Comparison of ENCODE assay signal across 1 cellular context in the genomic region with DNA sequence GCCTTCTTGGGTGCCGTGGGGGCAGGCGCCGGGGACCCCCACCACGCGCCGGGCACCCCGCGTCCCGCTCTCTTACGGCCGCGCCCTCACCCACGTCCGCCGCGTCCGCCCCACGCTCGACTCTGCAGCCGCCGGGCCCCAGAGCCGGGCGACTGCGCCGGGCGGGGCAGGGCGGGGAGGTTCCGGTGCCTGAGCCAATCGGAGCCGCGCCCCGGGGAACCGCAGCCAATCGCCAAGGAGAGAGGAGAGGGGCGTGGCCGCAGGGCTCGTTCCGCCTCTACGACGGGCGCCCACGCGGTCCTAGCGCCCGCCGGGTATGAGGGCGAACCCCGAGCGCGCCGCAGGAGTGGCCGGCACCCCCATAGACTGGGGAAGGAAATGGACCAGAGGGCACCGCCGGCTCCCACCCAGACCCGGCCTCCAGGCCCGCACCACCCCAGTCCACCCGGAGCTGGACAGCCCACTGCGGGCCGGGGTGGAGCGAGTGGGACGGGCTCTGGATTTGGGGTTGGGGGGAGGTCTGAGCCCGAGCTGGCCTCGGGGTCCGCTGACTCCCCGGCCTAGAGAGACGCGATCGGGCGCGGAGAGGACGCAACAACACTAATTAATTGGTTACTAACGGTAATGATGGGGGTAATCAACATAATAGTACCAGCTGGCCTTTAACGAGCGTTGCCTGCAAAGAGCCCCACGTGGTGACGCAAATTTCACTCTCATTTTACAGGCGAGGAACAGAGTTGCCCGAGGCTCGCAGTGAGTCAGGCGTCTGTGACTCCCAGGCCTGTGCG.
TF ChIP-seq lines count a peak whose summit lies in the region.

Gene MFSD12, minus strand, starts transcription at position 126 of the 788 bp plus-strand sequence. CDS start 183 bp downstream, outside the sequence.

TF ChIP-seq in K562, 482 proteins besides CTCF, POLR2A, EP300 and RAD21 (continued from another document and continues in another):
- TF ChIP-seq NKRF (IDR thresholded peaks at IDR 0.05; ENCODE audit: borderline replicate concordance) (no peak; the same call in none of the 2 replicates), E2F4 (CRISPR knock-in tag; IDR thresholded peaks at IDR 0.05; ENCODE audit: low read depth) (no peak), TARDBP (IDR thresholded peaks at IDR 0.05) (peak; percentile 12; the same call in 1 of the 2 replicates), ZNF134 (CRISPR knock-in tag; conservative IDR thresholded peaks at IDR 0.05) (no peak), USF2 (CRISPR knock-in tag; IDR thresholded peaks at IDR 0.05) (peak; percentile 57; the same call in 1 of the 2 replicates), RCOR1 (IDR thresholded peaks at IDR 0.05; ENCODE audit: borderline replicate concordance in 1 of 2, low read depth in 2 of 2, low read length in 2 of 2) (no peak), RREB1 (CRISPR knock-in tag; IDR thresholded peaks at IDR 0.05) (no peak), OTX1 (CRISPR knock-in tag; IDR thresholded peaks at IDR 0.05) (no peak), YY1 (IDR thresholded peaks at IDR 0.05; ENCODE audit: borderline replicate concordance in 1 of 3, control insufficient read depth in 1 of 3, extremely low read depth in 1 of 3, insufficient read depth in 3 of 3, insufficient read length in 1 of 3, insufficient replicate concordance in 2 of 3, low read depth in 1 of 3, low read length in 2 of 3) (peak in 1 of 3 experiments; percentile 15), ASH1L (IDR thresholded peaks at IDR 0.05; ENCODE audit: borderline replicate concordance, low read depth, partially characterized antibody) (peak; percentile 71), MCM5 (IDR thresholded peaks at IDR 0.05; ENCODE audit: low read depth) (no peak), ZBTB17 (CRISPR knock-in tag; IDR thresholded peaks at IDR 0.05) (peak; percentile 72; the same call in 1 of the 2 replicates), MTA1 (IDR thresholded peaks at IDR 0.05; ENCODE audit: borderline replicate concordance) (no peak), SIRT6 (IDR thresholded peaks at IDR 0.05; ENCODE audit: low read depth, low read length) (no peak), ZNF79 (CRISPR knock-in tag; IDR thresholded peaks at IDR 0.05; ENCODE audit: low read depth) (no peak), HEY1 (CRISPR knock-in tag; IDR thresholded peaks at IDR 0.05; ENCODE audit: borderline replicate concordance) (no peak), ETV6 (IDR thresholded peaks at IDR 0.05; ENCODE audit: borderline replicate concordance in 1 of 2, low read depth in 2 of 2, low read length in 1 of 2) (no peak), ETV6 (CRISPR knock-in tag; IDR thresholded peaks at IDR 0.05; ENCODE audit: borderline replicate concordance) (no peak)
- TF ChIP-seq, protein P1, sequence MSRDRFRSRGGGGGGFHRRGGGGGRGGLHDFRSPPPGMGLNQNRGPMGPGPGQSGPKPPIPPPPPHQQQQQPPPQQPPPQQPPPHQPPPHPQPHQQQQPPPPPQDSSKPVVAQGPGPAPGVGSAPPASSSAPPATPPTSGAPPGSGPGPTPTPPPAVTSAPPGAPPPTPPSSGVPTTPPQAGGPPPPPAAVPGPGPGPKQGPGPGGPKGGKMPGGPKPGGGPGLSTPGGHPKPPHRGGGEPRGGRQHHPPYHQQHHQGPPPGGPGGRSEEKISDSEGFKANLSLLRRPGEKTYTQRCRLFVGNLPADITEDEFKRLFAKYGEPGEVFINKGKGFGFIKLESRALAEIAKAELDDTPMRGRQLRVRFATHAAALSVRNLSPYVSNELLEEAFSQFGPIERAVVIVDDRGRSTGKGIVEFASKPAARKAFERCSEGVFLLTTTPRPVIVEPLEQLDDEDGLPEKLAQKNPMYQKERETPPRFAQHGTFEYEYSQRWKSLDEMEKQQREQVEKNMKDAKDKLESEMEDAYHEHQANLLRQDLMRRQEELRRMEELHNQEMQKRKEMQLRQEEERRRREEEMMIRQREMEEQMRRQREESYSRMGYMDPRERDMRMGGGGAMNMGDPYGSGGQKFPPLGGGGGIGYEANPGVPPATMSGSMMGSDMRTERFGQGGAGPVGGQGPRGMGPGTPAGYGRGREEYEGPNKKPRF (IDR thresholded peaks at IDR 0.05; ENCODE audit: low read depth, low read length), result no peak
- TF ChIP-seq, protein P2, sequence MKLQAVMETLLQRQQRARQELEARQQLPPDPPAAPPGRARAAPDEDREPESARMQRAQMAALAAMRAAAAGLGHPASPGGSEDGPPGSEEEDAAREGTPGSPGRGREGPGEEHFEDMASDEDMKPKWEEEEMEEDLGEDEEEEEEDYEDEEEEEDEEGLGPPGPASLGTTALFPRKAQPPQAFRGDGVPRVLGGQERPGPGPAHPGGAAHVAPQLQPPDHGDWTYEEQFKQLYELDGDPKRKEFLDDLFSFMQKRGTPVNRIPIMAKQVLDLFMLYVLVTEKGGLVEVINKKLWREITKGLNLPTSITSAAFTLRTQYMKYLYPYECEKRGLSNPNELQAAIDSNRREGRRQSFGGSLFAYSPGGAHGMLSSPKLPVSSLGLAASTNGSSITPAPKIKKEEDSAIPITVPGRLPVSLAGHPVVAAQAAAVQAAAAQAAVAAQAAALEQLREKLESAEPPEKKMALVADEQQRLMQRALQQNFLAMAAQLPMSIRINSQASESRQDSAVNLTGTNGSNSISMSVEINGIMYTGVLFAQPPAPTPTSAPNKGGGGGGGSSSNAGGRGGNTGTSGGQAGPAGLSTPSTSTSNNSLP (IDR thresholded peaks at IDR 0.05; ENCODE audit: borderline replicate concordance, low read depth, low read length), result no peak
- TF ChIP-seq, protein P3, sequence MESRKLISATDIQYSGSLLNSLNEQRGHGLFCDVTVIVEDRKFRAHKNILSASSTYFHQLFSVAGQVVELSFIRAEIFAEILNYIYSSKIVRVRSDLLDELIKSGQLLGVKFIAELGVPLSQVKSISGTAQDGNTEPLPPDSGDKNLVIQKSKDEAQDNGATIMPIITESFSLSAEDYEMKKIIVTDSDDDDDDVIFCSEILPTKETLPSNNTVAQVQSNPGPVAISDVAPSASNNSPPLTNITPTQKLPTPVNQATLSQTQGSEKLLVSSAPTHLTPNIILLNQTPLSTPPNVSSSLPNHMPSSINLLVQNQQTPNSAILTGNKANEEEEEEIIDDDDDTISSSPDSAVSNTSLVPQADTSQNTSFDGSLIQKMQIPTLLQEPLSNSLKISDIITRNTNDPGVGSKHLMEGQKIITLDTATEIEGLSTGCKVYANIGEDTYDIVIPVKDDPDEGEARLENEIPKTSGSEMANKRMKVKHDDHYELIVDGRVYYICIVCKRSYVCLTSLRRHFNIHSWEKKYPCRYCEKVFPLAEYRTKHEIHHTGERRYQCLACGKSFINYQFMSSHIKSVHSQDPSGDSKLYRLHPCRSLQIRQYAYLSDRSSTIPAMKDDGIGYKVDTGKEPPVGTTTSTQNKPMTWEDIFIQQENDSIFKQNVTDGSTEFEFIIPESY (CRISPR knock-in tag; IDR thresholded peaks at IDR 0.05), result peak; percentile 15; the same call in 1 of the 2 replicates
- TF ChIP-seq, protein P4, sequence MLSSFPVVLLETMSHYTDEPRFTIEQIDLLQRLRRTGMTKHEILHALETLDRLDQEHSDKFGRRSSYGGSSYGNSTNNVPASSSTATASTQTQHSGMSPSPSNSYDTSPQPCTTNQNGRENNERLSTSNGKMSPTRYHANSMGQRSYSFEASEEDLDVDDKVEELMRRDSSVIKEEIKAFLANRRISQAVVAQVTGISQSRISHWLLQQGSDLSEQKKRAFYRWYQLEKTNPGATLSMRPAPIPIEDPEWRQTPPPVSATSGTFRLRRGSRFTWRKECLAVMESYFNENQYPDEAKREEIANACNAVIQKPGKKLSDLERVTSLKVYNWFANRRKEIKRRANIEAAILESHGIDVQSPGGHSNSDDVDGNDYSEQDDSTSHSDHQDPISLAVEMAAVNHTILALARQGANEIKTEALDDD (IDR thresholded peaks at IDR 0.05), result no peak
- TF ChIP-seq, protein P5, sequence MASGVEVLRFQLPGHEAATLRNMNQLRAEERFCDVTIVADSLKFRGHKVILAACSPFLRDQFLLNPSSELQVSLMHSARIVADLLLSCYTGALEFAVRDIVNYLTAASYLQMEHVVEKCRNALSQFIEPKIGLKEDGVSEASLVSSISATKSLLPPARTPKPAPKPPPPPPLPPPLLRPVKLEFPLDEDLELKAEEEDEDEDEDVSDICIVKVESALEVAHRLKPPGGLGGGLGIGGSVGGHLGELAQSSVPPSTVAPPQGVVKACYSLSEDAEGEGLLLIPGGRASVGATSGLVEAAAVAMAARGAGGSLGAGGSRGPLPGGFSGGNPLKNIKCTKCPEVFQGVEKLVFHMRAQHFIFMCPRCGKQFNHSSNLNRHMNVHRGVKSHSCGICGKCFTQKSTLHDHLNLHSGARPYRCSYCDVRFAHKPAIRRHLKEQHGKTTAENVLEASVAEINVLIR (CRISPR knock-in tag; IDR thresholded peaks at IDR 0.05), result peak; percentile 53; the same call in 1 of the 2 replicates
- TF ChIP-seq, protein P6, sequence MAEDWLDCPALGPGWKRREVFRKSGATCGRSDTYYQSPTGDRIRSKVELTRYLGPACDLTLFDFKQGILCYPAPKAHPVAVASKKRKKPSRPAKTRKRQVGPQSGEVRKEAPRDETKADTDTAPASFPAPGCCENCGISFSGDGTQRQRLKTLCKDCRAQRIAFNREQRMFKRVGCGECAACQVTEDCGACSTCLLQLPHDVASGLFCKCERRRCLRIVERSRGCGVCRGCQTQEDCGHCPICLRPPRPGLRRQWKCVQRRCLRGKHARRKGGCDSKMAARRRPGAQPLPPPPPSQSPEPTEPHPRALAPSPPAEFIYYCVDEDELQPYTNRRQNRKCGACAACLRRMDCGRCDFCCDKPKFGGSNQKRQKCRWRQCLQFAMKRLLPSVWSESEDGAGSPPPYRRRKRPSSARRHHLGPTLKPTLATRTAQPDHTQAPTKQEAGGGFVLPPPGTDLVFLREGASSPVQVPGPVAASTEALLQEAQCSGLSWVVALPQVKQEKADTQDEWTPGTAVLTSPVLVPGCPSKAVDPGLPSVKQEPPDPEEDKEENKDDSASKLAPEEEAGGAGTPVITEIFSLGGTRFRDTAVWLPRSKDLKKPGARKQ (CRISPR knock-in tag; IDR thresholded peaks at IDR 0.05), result no peak
- TF ChIP-seq, protein P7, sequence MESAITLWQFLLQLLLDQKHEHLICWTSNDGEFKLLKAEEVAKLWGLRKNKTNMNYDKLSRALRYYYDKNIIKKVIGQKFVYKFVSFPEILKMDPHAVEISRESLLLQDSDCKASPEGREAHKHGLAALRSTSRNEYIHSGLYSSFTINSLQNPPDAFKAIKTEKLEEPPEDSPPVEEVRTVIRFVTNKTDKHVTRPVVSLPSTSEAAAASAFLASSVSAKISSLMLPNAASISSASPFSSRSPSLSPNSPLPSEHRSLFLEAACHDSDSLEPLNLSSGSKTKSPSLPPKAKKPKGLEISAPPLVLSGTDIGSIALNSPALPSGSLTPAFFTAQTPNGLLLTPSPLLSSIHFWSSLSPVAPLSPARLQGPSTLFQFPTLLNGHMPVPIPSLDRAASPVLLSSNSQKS (CRISPR knock-in tag; IDR thresholded peaks at IDR 0.05), result no peak
